11 cellular contexts compared by ENCODE assay signal in genomic region chr11:133946541-133947297, GRCh38. TPM values are rescaled to one million over a fixed set of nuclear protein-coding genes. Genes with fewer than 3 reads are reported as not detected.
DNase-seq lines count a peak whose midpoint lies in the region; ATAC-seq, FAIRE-seq and TF ChIP-seq lines count a peak whose summit lies in the region.
"Had no signal": no experiment of that assay in that cellular context is flagged by ENCODE, and none has a peak within 500 bp of the region (broad histone marks: within the 10 kb centered on the region; RNA-seq: fewer than 3 reads in every experiment).

No MANE protein-coding gene starts in this region.

- H2AFZ ChIP-seq in GM12878 (ENCODE audit: control insufficient read depth, low read depth, low read length), result no peak overlapping the region

- in situ Hi-C loops in GM12878 (cut with MboI), result no loop called here

- no peak overlapping the region for H3K4me2 ChIP-seq in GM12878 (ENCODE audit: control insufficient read depth, insufficient read depth)

- TF ChIP-seq CTCF in GM12878 (IDR thresholded peaks at IDR 0.05 in 2 of 3, conservative IDR thresholded peaks at IDR 0.05 in 1 of 3; ENCODE audit: control insufficient read depth in 2 of 3, extremely low read depth in 1 of 3, insufficient read depth in 1 of 3, low read depth in 3 of 3, low read length in 3 of 3), result no peak

- 19% methylated on average over 25 of the region's 25 CpGs for WGBS in GM12878 (ENCODE audit: insufficient coverage, insufficient replicate concordance, low lambda C conversion rate, missing lambda C conversion rate)

- H3K36me3 ChIP-seq in GM12878 (ENCODE audit: control insufficient read depth in 2 of 2, insufficient read depth in 2 of 2, low read length in 1 of 2), result no peaks in the 10 kb centered on the region

- 0 out of 2 replicates have a peak, but pooled peaks cover 4% of the 10 kb centered on the region for H4K20me1 ChIP-seq in GM12878 (ENCODE audit: control insufficient read depth, insufficient read depth)

- BruUV-seq in GM12878 (replicated peaks; lab: Mats Ljungman, UMichigan), result no TSS peak

- peak; percentile 50 to 65 for DNase-seq in NCI-H526 (lab: John Stamatoyannopoulos, UW)
- no peak for DNase-seq in NCI-H526 treated with DMSO at 0.1 percent for 48 hours (lab: John Stamatoyannopoulos, UW)
- peak; percentile 72 for DNase-seq in NCI-H2196 (lab: John Stamatoyannopoulos, UW; ENCODE audit: unreplicated experiment)
- no peak for DNase-seq in GM12878 (ENCODE audit: low read depth, low spot score)
- DNase-seq in retina, result peak; percentile 84
- DNase-seq in ureter (ENCODE audit: low spot score), result no peak
- DNase-seq in AG08395 (ENCODE audit: low spot score), result no peak
- no peak for DNase-seq in GM19240 (ENCODE audit: insufficient read length, low spot score)
- DNase-seq: activated B cell treated with CpG ODN at 0.5 μM for 24 hours had no signal

- FAIRE-seq in GM12878 (lab: Jason Lieb, UNC), result no peak
- FAIRE-seq: endometrium had no signal

- CTCF ChIA-PET in GM12878 (lab: Yijun Ruan, JAX), result interaction anchor here (0.6 to 1.5 kb wide), 7 partner anchors 8 to 152 kb away, joined by 3 to 6 read pairs (median 4); no protein-coding TSS in a partner anchor

- TF ChIP-seq RAD21 in GM12878 (IDR thresholded peaks at IDR 0.05; ENCODE audit: insufficient read depth, low read depth, low read length), result no peak

- H3K79me2 ChIP-seq in GM12878 (ENCODE audit: control insufficient read depth, insufficient read depth, low read length), result no peaks in the 10 kb centered on the region

- H3K9ac ChIP-seq in GM12878 (ENCODE audit: control insufficient read depth, insufficient read depth, low read length), result no peak overlapping the region

- RAD21 ChIA-PET in GM12878 (lab: Charles Lee; ENCODE audit: unreplicated experiment), result no interaction called here

- peaks cover 13% of the 10 kb centered on the region for H3K4me1 ChIP-seq in GM12878 (ENCODE audit: control insufficient read depth, insufficient read depth, low read length)

- intact Hi-C loops in GM12878 (cut with micrococcal nuclease; ENCODE audit: unreplicated experiment), result no loop called here

- SMC1A ChIA-PET in GM12878 (lab: Charles Lee; ENCODE audit: uncharacterized antibody, unreplicated experiment), result interaction anchor here (0.8 kb wide), 1 partner anchor 13 kb away, joined by 5 read pairs; no protein-coding TSS in a partner anchor

- peak; percentile 40 for ATAC-seq in GM12878

- H3K9me3 ChIP-seq in GM12878 (replicated peaks; ENCODE audit: control insufficient read depth, insufficient read depth, low read length), result no peaks in the 10 kb centered on the region

- H3K27ac ChIP-seq in GM12878 (ENCODE audit: control insufficient read depth, insufficient read depth), result no peak overlapping the region

- no peak for TF ChIP-seq POLR2A in GM12878 (IDR thresholded peaks at IDR 0.05; ENCODE audit: low read depth, low read length)

- POLR2A ChIA-PET in GM12878 (lab: Charles Lee), result no interaction called here

- no peaks in the 10 kb centered on the region for H3K27me3 ChIP-seq in GM12878 (replicated peaks in 1 of 2; ENCODE audit: control insufficient read depth in 2 of 2, insufficient read depth in 2 of 2, low read length in 1 of 2)

- no peak overlapping the region for H3K4me3 ChIP-seq in GM12878

- no peak for TF ChIP-seq EP300 in GM12878 (IDR thresholded peaks at IDR 0.05; ENCODE audit: borderline replicate concordance in 1 of 2, control insufficient read depth in 1 of 2, low read depth in 2 of 2, low read length in 2 of 2)

TF ChIP-seq in GM12878, 131 proteins besides CTCF, POLR2A, EP300 and RAD21:
- TF ChIP-seq MXI1 (IDR thresholded peaks at IDR 0.05; ENCODE audit: low read depth, low read length), result no peak
- TF ChIP-seq PRDM15 (CRISPR knock-in tag; IDR thresholded peaks at IDR 0.05), result no peak

RNA-seq across cellular contexts. Expression of gene IGSF9B, which starts 10.0 kb away (rescaled TPM):
- total RNA-seq in GM12878 (2013; cell fraction: nucleolus; rRNA removed), result 48.4 and 54.1 TPM in 2 replicates
- total RNA-seq in GM12878 (2014; rRNA removed) (0.11 TPM in 1 of 2 replicates, not detected in the other), GM12878 (2014; rRNA removed; fragmentation: Illumina TruSeq; extraction: Trizol) (0.13 TPM in 1 of 2 replicates, not detected in the other), GM12878 (2021) (0.05 and 0.51 TPM in 2 replicates), ureter (52.0 TPM)
- not detected for polyA plus RNA-seq in GM12878 (2011; ENCODE audit: low read depth)
- polyA plus RNA-seq in GM12878 (2011; rRNA removed) (1.7 and 3.7 TPM in 2 replicates), GM12878 (2014; fragmentation: Illumina TruSeq; extraction: Trizol) (0.34 TPM in 1 of 2 replicates, not detected in the other), GM12878 (2014; fragmentation: Nextera tagmentation; extraction: Ambion mirVana) (not detected), GM12878 (2014; rRNA removed) (0.14 and 0.19 TPM in 2 replicates), GM12878 (2016; fragmentation: Nextera tagmentation; extraction: Ambion mirVana) (under 1 TPM; 0.03 to 0.20 TPM)
- polyA plus RNA-seq in GM12878 (2011; cell fraction: cytosol; rRNA removed), result 2.6 and 2.9 TPM in 2 replicates
- 26.7 and 32.8 TPM in 2 replicates for polyA plus RNA-seq in GM12878 (2011; cell fraction: nucleus; rRNA removed)
- polyA plus RNA-seq in GM12878 (2012), result 0.48 and 0.69 TPM in 2 replicates
- polyA minus RNA-seq in GM12878 (2011; rRNA and poly(A)+ RNA removed), result 6.8 and 12.3 TPM in 2 replicates
- polyA minus RNA-seq in GM12878 (2011; cell fraction: cytosol; rRNA and poly(A)+ RNA removed), result 1.8 and 2.8 TPM in 2 replicates
- polyA minus RNA-seq in GM12878 (2011; cell fraction: nucleus; rRNA and poly(A)+ RNA removed), result 7.7 and 12.4 TPM in 2 replicates
- polyA plus RNA-seq: AG04450 had no signal

Comparison
In these comparisons a context has a peak if more than half of its experiments do, and no peak if none do; other contexts are left out.
1. DNase-seq: peak in NCI-H526 (2 of 2), NCI-H2196 (single experiment) and retina (single experiment); none in NCI-H526 treated with DMSO at 0.1 percent for 48 hours (single experiment), GM12878 (single experiment), ureter (single experiment), AG08395 (single experiment) and GM19240 (single experiment).